8 cellular contexts compared by ENCODE assay signal in the genomic region with DNA sequence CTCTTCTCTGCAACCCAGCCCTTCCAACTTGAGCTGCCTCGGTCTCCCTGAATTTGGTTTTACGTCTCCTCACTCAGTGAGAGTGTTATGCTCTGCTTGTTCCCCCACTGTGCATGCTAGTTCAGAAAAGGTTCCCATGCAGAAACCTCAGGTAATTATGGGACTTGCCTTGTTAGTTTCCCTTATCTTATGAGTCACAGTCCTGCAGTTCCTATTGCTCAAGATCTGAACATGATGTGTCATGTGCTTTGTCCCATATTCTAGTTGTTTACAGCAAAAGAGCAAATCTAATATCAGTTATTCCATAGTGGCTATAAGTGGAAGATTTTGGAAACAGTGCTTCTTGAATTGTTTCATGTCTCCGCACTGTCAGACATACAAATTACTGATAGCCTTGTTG.
DNase-seq lines count a peak whose midpoint lies in the region; ATAC-seq and TF ChIP-seq lines count a peak whose summit lies in the region.

No MANE protein-coding gene starts in this region.

- H3K9me3 ChIP-seq in IMR-90 (ENCODE audit: control insufficient read depth, insufficient read depth, low read length) (no peaks in the 10 kb centered on the region), prostate gland (no peaks in the 10 kb centered on the region), mucosa of descending colon (no peaks in the 10 kb centered on the region)

- H3K36me3 ChIP-seq in IMR-90 (ENCODE audit: control insufficient read depth, insufficient read depth, low read length) (no peaks in the 10 kb centered on the region), prostate gland (no peaks in the 10 kb centered on the region), mucosa of descending colon (ENCODE audit: low read depth) (no peaks in the 10 kb centered on the region)

- no peak overlapping the region for H3K4me3 ChIP-seq in IMR-90 (ENCODE audit: insufficient read depth, low read depth, low read length)
- H3K4me3 ChIP-seq in dorsolateral prefrontal cortex, result no peak overlapping the region
- H3K4me3 ChIP-seq in prostate gland, result no peak overlapping the region
- H3K4me3 ChIP-seq in mucosa of descending colon, result no peak overlapping the region

- H2BK5ac ChIP-seq in IMR-90 (ENCODE audit: low read depth, low read length, poor library complexity, severe bottlenecking), result peak overlapping the region; percentile 30

- TF ChIP-seq POLR2A in IMR-90 (IDR thresholded peaks at IDR 0.05; ENCODE audit: low read depth, low read length) (no peak), prostate gland (IDR thresholded peaks at IDR 0.05) (no peak)

- H3K4me2 ChIP-seq in IMR-90 (ENCODE audit: low read depth, low read length), result no peak overlapping the region; the same call in 1 of the 2 replicates

- dilution Hi-C loops in IMR-90 (cut with HindIII; ENCODE audit: low sequenced_read_pairs, unreplicated experiment), result no loop called here

- no peak for TF ChIP-seq RAD21 in IMR-90 (IDR thresholded peaks at IDR 0.05; ENCODE audit: low read length)

- H2AK9ac ChIP-seq in IMR-90 (replicated peaks; ENCODE audit: low read depth, low read length, poor library complexity), result no peak overlapping the region

- H4K8ac ChIP-seq in IMR-90 (ENCODE audit: low read depth in 2 of 2, low read length in 2 of 2), result no peak overlapping the region; a peak in 1 of 4 replicates

- no peak overlapping the region for H3K9ac ChIP-seq in IMR-90 (ENCODE audit: low read depth, low read length)

- no CpG with 5 or more reads among the region's 3 CpGs for WGBS in IMR-90 (ENCODE audit: extremely low coverage in 2 of 2, insufficient read length in 1 of 2), 2 experiments
- 91% methylated on average over 3 of the region's 3 CpGs for WGBS in prostate gland

- BruUV-seq in IMR-90 (replicated peaks; lab: Mats Ljungman, UMichigan), result no TSS peak

- no peak overlapping the region for H3K18ac ChIP-seq in IMR-90 (ENCODE audit: low read depth, low read length)

- ATAC-seq in GM21723 (IDR thresholded peaks at IDR 0.05; ENCODE audit: unreplicated experiment) (peak; percentile 94), IMR-90 (ENCODE audit: low read depth) (peak; percentile 60), mucosa of descending colon (no peak)

- H3K4me1 ChIP-seq in IMR-90 (ENCODE audit: control insufficient read depth, insufficient read depth, low read length) (peaks cover 8% of the 10 kb centered on the region), prostate gland (replicated peaks) (no peaks in the 10 kb centered on the region), mucosa of descending colon (ENCODE audit: low read depth) (no peaks in the 10 kb centered on the region)

- H3K14ac ChIP-seq in IMR-90 (replicated peaks; ENCODE audit: low read depth, low read length), result no peak overlapping the region

- in situ Hi-C loops in IMR-90 (cut with MboI; ENCODE audit: low sequenced_read_pairs), result no loop called here

- no peak overlapping the region for H4K91ac ChIP-seq in IMR-90 (ENCODE audit: insufficient read depth, low read depth, low read length)

- H3K4ac ChIP-seq in IMR-90 (ENCODE audit: low read depth, low read length), result no peak overlapping the region

- TF ChIP-seq CTCF in IMR-90 (conservative IDR thresholded peaks at IDR 0.05; ENCODE audit: low read depth, low read length), result no peak
- no peak for TF ChIP-seq CTCF in dorsolateral prefrontal cortex (IDR thresholded peaks at IDR 0.05 in 54 of 56, conservative IDR thresholded peaks at IDR 0.05 in 2 of 56; ENCODE audit: low read depth in 1 of 56, partially characterized antibody in 56 of 56)
- TF ChIP-seq CTCF in prostate gland (IDR thresholded peaks at IDR 0.05), result no peak
- TF ChIP-seq CTCF in mucosa of descending colon (IDR thresholded peaks at IDR 0.05), result no peak

- no peak overlapping the region for H2BK20ac ChIP-seq in IMR-90 (ENCODE audit: low read depth, low read length)

- no peak overlapping the region for H3K23ac ChIP-seq in IMR-90 (ENCODE audit: low read depth, low read length)

- intact Hi-C loops in IMR-90 (cut with micrococcal nuclease) (no loop called here), dorsolateral prefrontal cortex (cut with DNase I) (no loop called here), prostate gland (cut with DNase I) (no loop called here), mucosa of descending colon (cut with DNase I, micrococcal nuclease) (no loop called here)

- H4K5ac ChIP-seq in IMR-90 (ENCODE audit: low read depth, low read length), result no peak overlapping the region

- H2BK120ac ChIP-seq in IMR-90 (ENCODE audit: low read depth, low read length), result no peak overlapping the region

- POLR2A ChIA-PET in IMR-90 (lab: Charles Lee; ENCODE audit: unreplicated experiment), result no interaction called here

- no peak overlapping the region for H2AFZ ChIP-seq in IMR-90 (replicated peaks; ENCODE audit: low read length, poor library complexity)

- H3K27ac ChIP-seq in IMR-90 (ENCODE audit: insufficient read depth, low read length) (no peak overlapping the region), dorsolateral prefrontal cortex (no peak overlapping the region), prostate gland (no peak overlapping the region)

- CTCF ChIA-PET in IMR-90 (lab: Yijun Ruan, JAX), result interaction anchor here (1.1 kb wide), 1 partner anchor 9 kb away, joined by 3 read pairs; no protein-coding TSS in a partner anchor

- H3K27me3 ChIP-seq in IMR-90 (ENCODE audit: control insufficient read depth, insufficient read depth, low read length) (no peaks in the 10 kb centered on the region), dorsolateral prefrontal cortex (peaks cover 0 to 9% (median 0%) of the 10 kb centered on the region in 45 donors), prostate gland (replicated peaks; ENCODE audit: insufficient read depth) (no peaks in the 10 kb centered on the region)

- H3K9me1 ChIP-seq in IMR-90 (ENCODE audit: insufficient read depth, low read length), result no peaks in the 10 kb centered on the region

- DNase-seq in ELR (ENCODE audit: low read depth) (peak; percentile 83), IMR-90 (peak; percentile 90), fibroblast of peridontal ligament (ENCODE audit: extremely low read depth) (peak; percentile 50), dorsolateral prefrontal cortex (no peak), prostate gland (ENCODE audit: low spot score) (no peak), hippocampal formation (lab: John Stamatoyannopoulos, UW) (no peak), mucosa of descending colon (no peak)

- no peak overlapping the region for H3K56ac ChIP-seq in IMR-90 (ENCODE audit: extremely low read depth, insufficient read depth, low read length)

- H3K79me1 ChIP-seq in IMR-90 (ENCODE audit: low read depth in 1 of 2, low read length in 2 of 2), result no peaks in the 10 kb centered on the region

- no peaks in the 10 kb centered on the region for H4K20me1 ChIP-seq in IMR-90 (ENCODE audit: insufficient read depth, low read length)

- H2AK5ac ChIP-seq in IMR-90 (ENCODE audit: low read depth, low read length), result no peak overlapping the region

- H2BK15ac ChIP-seq in IMR-90 (ENCODE audit: low read depth, low read length), result peak overlapping the region; percentile 35; the same call in 1 of the 3 replicates

TF ChIP-seq in IMR-90, 13 proteins besides CTCF, POLR2A, EP300 and RAD21:
- TF ChIP-seq FOS (IDR thresholded peaks at IDR 0.05; ENCODE audit: low read depth, low read length) (peak; percentile 90), NFE2L2 (IDR thresholded peaks at IDR 0.05; ENCODE audit: low read depth, low read length) (peak; percentile 25; the same call in 1 of the 2 replicates), MXI1 (IDR thresholded peaks at IDR 0.05; ENCODE audit: borderline replicate concordance, low read depth, low read length) (no peak), RFX5 (IDR thresholded peaks at IDR 0.05; ENCODE audit: low read depth, low read length) (no peak), BHLHE40 (IDR thresholded peaks at IDR 0.05; ENCODE audit: low read depth, low read length) (peak; percentile 36; the same call in 1 of the 2 replicates), CEBPB (IDR thresholded peaks at IDR 0.05; ENCODE audit: low read depth, low read length) (peak; percentile 99), CHD1 (IDR thresholded peaks at IDR 0.05; ENCODE audit: low read depth, low read length) (no peak), MAZ (IDR thresholded peaks at IDR 0.05; ENCODE audit: borderline replicate concordance, low read depth, low read length) (no peak), MAFK (IDR thresholded peaks at IDR 0.05; ENCODE audit: low read depth, low read length) (no peak), SMC3 (IDR thresholded peaks at IDR 0.05; ENCODE audit: low read depth, low read length) (no peak), RCOR1 (IDR thresholded peaks at IDR 0.05; ENCODE audit: insufficient replicate concordance, low read length) (no peak)
- TF ChIP-seq, protein P1, sequence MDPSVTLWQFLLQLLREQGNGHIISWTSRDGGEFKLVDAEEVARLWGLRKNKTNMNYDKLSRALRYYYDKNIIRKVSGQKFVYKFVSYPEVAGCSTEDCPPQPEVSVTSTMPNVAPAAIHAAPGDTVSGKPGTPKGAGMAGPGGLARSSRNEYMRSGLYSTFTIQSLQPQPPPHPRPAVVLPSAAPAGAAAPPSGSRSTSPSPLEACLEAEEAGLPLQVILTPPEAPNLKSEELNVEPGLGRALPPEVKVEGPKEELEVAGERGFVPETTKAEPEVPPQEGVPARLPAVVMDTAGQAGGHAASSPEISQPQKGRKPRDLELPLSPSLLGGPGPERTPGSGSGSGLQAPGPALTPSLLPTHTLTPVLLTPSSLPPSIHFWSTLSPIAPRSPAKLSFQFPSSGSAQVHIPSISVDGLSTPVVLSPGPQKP (IDR thresholded peaks at IDR 0.05; ENCODE audit: borderline replicate concordance, low read depth, low read length), result no peak
- TF ChIP-seq, protein P2, sequence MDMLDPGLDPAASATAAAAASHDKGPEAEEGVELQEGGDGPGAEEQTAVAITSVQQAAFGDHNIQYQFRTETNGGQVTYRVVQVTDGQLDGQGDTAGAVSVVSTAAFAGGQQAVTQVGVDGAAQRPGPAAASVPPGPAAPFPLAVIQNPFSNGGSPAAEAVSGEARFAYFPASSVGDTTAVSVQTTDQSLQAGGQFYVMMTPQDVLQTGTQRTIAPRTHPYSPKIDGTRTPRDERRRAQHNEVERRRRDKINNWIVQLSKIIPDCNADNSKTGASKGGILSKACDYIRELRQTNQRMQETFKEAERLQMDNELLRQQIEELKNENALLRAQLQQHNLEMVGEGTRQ (IDR thresholded peaks at IDR 0.05; ENCODE audit: low read depth, low read length), result peak; percentile 55; the same call in 1 of the 2 replicates

Comparison
In these comparisons a context has a peak if more than half of its experiments do, and no peak if none do; other contexts are left out.
1. DNase-seq: peak in ELR (single experiment), IMR-90 (single experiment) and fibroblast of peridontal ligament (single experiment); none in dorsolateral prefrontal cortex (0 of 10), prostate gland (single experiment), hippocampal formation (0 of 2) and mucosa of descending colon (0 of 3).